In the genomic region with DNA sequence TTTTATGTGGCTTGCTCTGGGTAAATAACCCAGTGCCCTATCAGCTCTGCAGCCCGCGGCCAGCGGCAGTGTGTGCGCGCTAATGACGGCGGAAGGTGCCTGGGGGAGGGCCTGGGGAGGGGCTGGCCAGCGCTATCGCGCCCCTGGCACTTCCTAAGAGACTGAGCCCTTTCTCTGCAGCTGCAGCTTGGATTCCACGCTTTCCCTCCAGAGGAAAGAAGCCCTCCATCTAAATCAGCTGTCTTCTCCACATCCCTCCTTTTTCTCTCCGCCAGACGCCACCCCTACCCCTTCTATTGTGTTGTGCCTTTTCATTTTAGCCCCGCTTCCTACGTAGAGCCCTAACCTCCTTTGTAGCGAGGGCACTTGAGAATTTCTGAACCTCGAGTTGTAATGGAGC, we compare ENCODE assay signal across 9 cellular contexts. TPM values are rescaled to one million over a fixed set of nuclear protein-coding genes. Genes with fewer than 3 reads are reported as not detected.
A peak's percentile ranks its signal among the peaks of the same experiment; 100 is the strongest.
DNase-seq lines count a peak whose midpoint lies in the region; ATAC-seq and TF ChIP-seq lines count a peak whose summit lies in the region.
"Had no signal": no experiment of that assay in that cellular context is flagged by ENCODE, and none has a peak within 500 bp of the region (broad histone marks: within the 10 kb centered on the region; RNA-seq: fewer than 3 reads in every experiment).

No MANE protein-coding gene starts in this region.

- H3K4me1 ChIP-seq in CD4-positive, alpha-beta memory T cell (ENCODE audit: insufficient read depth, low read length): peaks cover 14% of the 10 kb centered on the region
- H3K4me1 ChIP-seq in tibial artery: peaks cover 0 to 18% (median 9%) of the 10 kb centered on the region in 4 donors

- no peak overlapping the region for H3K4me3 ChIP-seq in CD4-positive, alpha-beta memory T cell (ENCODE audit: low read length in 2 of 2)
- H3K4me3 ChIP-seq in tibial artery: peak overlapping the region; percentile 44 to 56

- peaks cover 6% of the 10 kb centered on the region for H3K27me3 ChIP-seq in CD4-positive, alpha-beta memory T cell (ENCODE audit: insufficient read depth, low read length)
- peaks cover 0 to 15% of the 10 kb centered on the region in 2 donors for H3K27me3 ChIP-seq in tibial artery

- TF ChIP-seq CTCF in tibial artery (IDR thresholded peaks at IDR 0.05): no peak

- H3K4me3 Mint-ChIP-seq in CD4-positive, alpha-beta memory T cell: peak overlapping the region in 6 of 8 donors; percentile 36 to 84 (median 68)
- H3K4me3 Mint-ChIP-seq in activated T-helper 2 cell treated with anti-CD3 and anti-CD28 coated beads, Interferon-gamma antibody, Interleukin-2, Interleukin-4, amounts not matched to agents 10 μg/mL and 5 μg/mL and 100 μg/mL, durations not matched to agents 14 hours and 24 hours and 36 hours (ENCODE audit: low read depth): peak overlapping the region; percentile 77

- CTCF ChIA-PET in CD4-positive, alpha-beta memory T cell (lab: Charles Lee; ENCODE audit: partially characterized antibody): no interaction called here

- no peak overlapping the region for H3K27ac Mint-ChIP-seq in CD4-positive, alpha-beta memory T cell
- no peak overlapping the region for H3K27ac Mint-ChIP-seq in activated T-helper 2 cell treated with anti-CD3 and anti-CD28 coated beads, Interferon-gamma antibody, Interleukin-2, Interleukin-4, amounts not matched to agents 10 μg/mL and 5 μg/mL and 100 μg/mL, durations not matched to agents 14 hours and 24 hours and 36 hours

- intact Hi-C loops in CD4-positive, alpha-beta memory T cell (cut with micrococcal nuclease): no loop called here
- intact Hi-C loops in activated T-helper 2 cell treated with anti-CD3 and anti-CD28 coated beads, Interferon-gamma antibody, Interleukin-2, Interleukin-4, amounts not matched to agents 10 μg/mL and 5 μg/mL and 100 μg/mL, durations not matched to agents 14 hours and 24 hours and 36 hours (cut with micrococcal nuclease): no loop called here
- intact Hi-C loops in tibial artery (cut with DNase I; ENCODE audit: low total_unique reads): no loop called here

- peaks cover 0 to 4% (median 0%) of the 10 kb centered on the region in 8 donors for H3K9me3 Mint-ChIP-seq in CD4-positive, alpha-beta memory T cell
- H3K9me3 Mint-ChIP-seq in activated T-helper 2 cell treated with anti-CD3 and anti-CD28 coated beads, Interferon-gamma antibody, Interleukin-2, Interleukin-4, amounts not matched to agents 10 μg/mL and 5 μg/mL and 100 μg/mL, durations not matched to agents 14 hours and 24 hours and 36 hours: no peaks in the 10 kb centered on the region
- H3K9me3 Mint-ChIP-seq: central memory CD8-positive, alpha-beta T cell had no signal

- DNase-seq in CD4-positive, alpha-beta memory T cell: no peak
- DNase-seq in NCI-H1105 treated with DMSO at 0.1 percent for 48 hours (lab: John Stamatoyannopoulos, UW): peak; percentile 54
- no peak for DNase-seq in activated T-helper 2 cell treated with anti-CD3 and anti-CD28 coated beads, Interferon-gamma antibody, Interleukin-2, Interleukin-4, amounts not matched to agents 10 μg/mL and 5 μg/mL and 100 μg/mL, durations not matched to agents 14 hours and 24 hours and 36 hours (ENCODE audit: low spot score)
- DNase-seq in islet precursor cell: peak; percentile 64
- no peak for DNase-seq in tibial artery
- DNase-seq in SIG-M5 treated with dmso at 0.1 percent for 504 hours (lab: John Stamatoyannopoulos, UW; ENCODE audit: unreplicated experiment): no peak
- no peak for DNase-seq in stimulated activated CD4-positive, alpha-beta T cell treated with anti-CD3 and anti-CD28 coated beads, Interleukin-4, amount 100 ng/mL, for 1 hour

- no peaks in the 10 kb centered on the region for H3K36me3 ChIP-seq in CD4-positive, alpha-beta memory T cell (ENCODE audit: insufficient read depth, low read length)
- no peaks in the 10 kb centered on the region for H3K36me3 ChIP-seq in tibial artery

- no peaks in the 10 kb centered on the region for H3K36me3 Mint-ChIP-seq in CD4-positive, alpha-beta memory T cell
- H3K36me3 Mint-ChIP-seq in activated T-helper 2 cell treated with anti-CD3 and anti-CD28 coated beads, Interferon-gamma antibody, Interleukin-2, Interleukin-4, amounts not matched to agents 10 μg/mL and 5 μg/mL and 100 μg/mL, durations not matched to agents 14 hours and 24 hours and 36 hours (ENCODE audit: low read depth): no peaks in the 10 kb centered on the region

- H3K27me3 Mint-ChIP-seq in CD4-positive, alpha-beta memory T cell: peaks cover 34 to 36% of the 10 kb centered on the region in 2 donors
- H3K27me3 Mint-ChIP-seq in activated T-helper 2 cell treated with anti-CD3 and anti-CD28 coated beads, Interferon-gamma antibody, Interleukin-2, Interleukin-4, amounts not matched to agents 10 μg/mL and 5 μg/mL and 100 μg/mL, durations not matched to agents 14 hours and 24 hours and 36 hours (ENCODE audit: low read depth): peaks cover 34% of the 10 kb centered on the region

- H3K9me3 ChIP-seq in CD4-positive, alpha-beta memory T cell (ENCODE audit: control insufficient read depth in 1 of 2, low read length in 2 of 2): no peaks in the 10 kb centered on the region
- no peaks in the 10 kb centered on the region for H3K9me3 ChIP-seq in tibial artery

- no peak for ATAC-seq in HG03354 (IDR thresholded peaks at IDR 0.05; ENCODE audit: poor library complexity, severe bottlenecking, unreplicated experiment)

- H3K4me1 Mint-ChIP-seq in CD4-positive, alpha-beta memory T cell: peaks cover 12 to 19% (median 14%) of the 10 kb centered on the region in 4 donors
- H3K4me1 Mint-ChIP-seq in activated T-helper 2 cell treated with anti-CD3 and anti-CD28 coated beads, Interferon-gamma antibody, Interleukin-2, Interleukin-4, amounts not matched to agents 10 μg/mL and 5 μg/mL and 100 μg/mL, durations not matched to agents 14 hours and 24 hours and 36 hours (ENCODE audit: low read depth): peaks cover 16% of the 10 kb centered on the region

- POLR2A ChIA-PET in CD4-positive, alpha-beta memory T cell (lab: Charles Lee; ENCODE audit: partially characterized antibody): no interaction called here

- H3K27ac ChIP-seq in CD4-positive, alpha-beta memory T cell (ENCODE audit: low read depth, low read length): no peak overlapping the region
- no peak overlapping the region for H3K27ac ChIP-seq in tibial artery

RNA-seq across cellular contexts. Expression of a gene that starts 0.9 kb away (rescaled TPM):
- not detected for total RNA-seq in CD4-positive, alpha-beta memory T cell
- polyA plus RNA-seq in CD4-positive, alpha-beta memory T cell: not detected
- not detected in 2 replicates for total RNA-seq in activated T-helper 2 cell treated with anti-CD3 and anti-CD28 coated beads, Interferon-gamma antibody, Interleukin-2, Interleukin-4, amounts not matched to agents 10 μg/mL and 5 μg/mL and 100 μg/mL, durations not matched to agents 14 hours and 24 hours and 36 hours

Comparison
In these comparisons a context has a peak if more than half of its experiments do, and no peak if none do; other contexts are left out.
1. DNase-seq: peak in NCI-H1105 treated with DMSO at 0.1 percent for 48 hours (single experiment) and islet precursor cell (single experiment); none in CD4-positive, alpha-beta memory T cell (0 of 5), activated T-helper 2 cell treated with anti-CD3 and anti-CD28 coated beads, Interferon-gamma antibody, Interleukin-2, Interleukin-4, amounts not matched to agents 10 μg/mL and 5 μg/mL and 100 μg/mL, durations not matched to agents 14 hours and 24 hours and 36 hours (single experiment), tibial artery (0 of 2), SIG-M5 treated with dmso at 0.1 percent for 504 hours (single experiment) and stimulated activated CD4-positive, alpha-beta T cell treated with anti-CD3 and anti-CD28 coated beads, Interleukin-4, amount 100 ng/mL, for 1 hour (single experiment).
2. H3K4me3 ChIP-seq: peak in tibial artery (2 of 2); none in CD4-positive, alpha-beta memory T cell (0 of 2).